ENCODE assay signal across 8 cellular contexts in genomic region chr4:184343400-184344177, GRCh38.
DNase-seq lines count a peak whose midpoint lies in the region; ATAC-seq and TF ChIP-seq lines count a peak whose summit lies in the region.

No MANE protein-coding gene starts in this region.

- no peaks in the 10 kb centered on the region for H3K36me3 ChIP-seq in KMS-11 (ENCODE audit: insufficient read depth)
- H3K36me3 ChIP-seq in neural cell (ENCODE audit: insufficient read depth, low read length), result no peaks in the 10 kb centered on the region
- H3K36me3 ChIP-seq in upper lobe of right lung, result no peaks in the 10 kb centered on the region

- H3K79me2 ChIP-seq in KMS-11 (ENCODE audit: insufficient read depth, low read depth), result 0 out of 2 replicates have a peak, but pooled peaks cover 6% of the 10 kb centered on the region
- H3K79me2 ChIP-seq in neural cell (replicated peaks; ENCODE audit: insufficient read depth, low read length), result no peaks in the 10 kb centered on the region

- H3K4me3 ChIP-seq in KMS-11 (IDR thresholded peaks at IDR 0.05; ENCODE audit: insufficient read depth, low read depth, low read length) (peak overlapping the region; percentile 24), neural cell (ENCODE audit: low read length) (peak overlapping the region; percentile 71), upper lobe of right lung (peak overlapping the region; percentile 65)

- H3K27me3 ChIP-seq in KMS-11 (ENCODE audit: insufficient read depth, low read depth) (no peaks in the 10 kb centered on the region), neural cell (ENCODE audit: insufficient read depth, low read depth, low read length) (no peaks in the 10 kb centered on the region), upper lobe of right lung (no peaks in the 10 kb centered on the region)

- H3K4me1 ChIP-seq in KMS-11 (ENCODE audit: low read depth, poor library complexity, severe bottlenecking) (peaks cover 85% of the 10 kb centered on the region), upper lobe of right lung (peaks cover 42% of the 10 kb centered on the region)

- H2AFZ ChIP-seq in KMS-11 (ENCODE audit: low read depth), result peak overlapping the region; percentile 41
- peak overlapping the region; percentile 80 for H2AFZ ChIP-seq in neural cell (ENCODE audit: low read depth, low read length)

- H3K9ac ChIP-seq in KMS-11 (peak overlapping the region; percentile 56), neural cell (ENCODE audit: low read length) (peak overlapping the region; percentile 73)

- DNase-seq in D341Med (ENCODE audit: low spot score) (peak; percentile 86), RPMI8226 (peak; percentile 79), germinal center (ENCODE audit: low spot score) (peak; percentile 55), upper lobe of right lung (peak; percentile 78)
- DNase-seq in activated naive CD4-positive, alpha-beta T cell treated with anti-CD3 and anti-CD28 coated beads, Interleukin-2, amount 50 U/mL, for 16 hours, result peak; percentile 45

- no peak for TF ChIP-seq CTCF in KMS-11 (conservative IDR thresholded peaks at IDR 0.05; ENCODE audit: low read depth, low read length)
- no peak for TF ChIP-seq CTCF in neural cell (IDR thresholded peaks at IDR 0.05; ENCODE audit: poor library complexity, severe bottlenecking)
- no peak for TF ChIP-seq CTCF in upper lobe of right lung (IDR thresholded peaks at IDR 0.05)

- intact Hi-C loops in upper lobe of right lung (cut with DNase I), result no loop called here

- H3F3A ChIP-seq in neural cell (ENCODE audit: insufficient read depth, low read length, poor library complexity, severe bottlenecking), result no peaks in the 10 kb centered on the region

- no peaks in the 10 kb centered on the region for H4K20me1 ChIP-seq in KMS-11 (ENCODE audit: insufficient read depth)
- no peaks in the 10 kb centered on the region for H4K20me1 ChIP-seq in neural cell (ENCODE audit: insufficient read depth)

- H3K27ac ChIP-seq in KMS-11, result peak overlapping the region; percentile 79
- H3K27ac ChIP-seq in neural cell (ENCODE audit: low read length), result peak overlapping the region; percentile 83
- peak overlapping the region; percentile 51 for H3K27ac ChIP-seq in upper lobe of right lung

- peak; percentile 72 for TF ChIP-seq EP300 in neural cell (conservative IDR thresholded peaks at IDR 0.05; ENCODE audit: poor library complexity, severe bottlenecking)

- peak; percentile 36 for ATAC-seq in GM21526 (IDR thresholded peaks at IDR 0.05; ENCODE audit: low FRiP score, unreplicated experiment)
- peak; percentile 88 for ATAC-seq in upper lobe of right lung

- H3K4me2 ChIP-seq in KMS-11 (peak overlapping the region; percentile 99), neural cell (ENCODE audit: low read length) (peak overlapping the region; percentile 81)

- H3K9me3 ChIP-seq in neural cell (ENCODE audit: low read length) (no peaks in the 10 kb centered on the region), upper lobe of right lung (no peaks in the 10 kb centered on the region)

- TF ChIP-seq RAD21 in neural cell (conservative IDR thresholded peaks at IDR 0.05), result peak; percentile 61

- no peaks in the 10 kb centered on the region for H3K9me2 ChIP-seq in neural cell (ENCODE audit: insufficient read depth, low read length)

TF ChIP-seq in neural cell, 6 proteins besides CTCF, POLR2A, EP300 and RAD21:
- TF ChIP-seq SMC3 (conservative IDR thresholded peaks at IDR 0.05; ENCODE audit: poor library complexity) (peak; percentile 63), TAF1 (IDR thresholded peaks at IDR 0.05; ENCODE audit: low read depth) (peak; percentile 94), POLR2AphosphoS5 (IDR thresholded peaks at IDR 0.05) (peak; percentile 93), REST (IDR thresholded peaks at IDR 0.05; ENCODE audit: borderline replicate concordance) (peak; percentile 91), MXI1 (conservative IDR thresholded peaks at IDR 0.05; ENCODE audit: poor library complexity, severe bottlenecking) (peak; percentile 71), EZH2 (IDR thresholded peaks at IDR 0.05; ENCODE audit: borderline replicate concordance, insufficient read depth, low read length, poor library complexity, severe bottlenecking) (no peak)

Comparison
In these comparisons a context has a peak if more than half of its experiments do, and no peak if none do; other contexts are left out.
1. Peak in every context shown above with its lines: DNase-seq, ATAC-seq, H3K4me3 ChIP-seq and H3K27ac ChIP-seq.